ENCODE assay signal across 17 cellular contexts in genomic region chr2:36706451-36706850, GRCh38. TPM values are rescaled to one million over a fixed set of nuclear protein-coding genes. Genes with fewer than 3 reads are reported as not detected.
DNase-seq lines count a peak whose midpoint lies in the region; ATAC-seq and TF ChIP-seq lines count a peak whose summit lies in the region.
"Had no signal": no experiment of that assay in that cellular context is flagged by ENCODE, and none has a peak within 500 bp of the region (broad histone marks: within the 10 kb centered on the region; RNA-seq: fewer than 3 reads in every experiment).

No MANE protein-coding gene starts in this region.

- RAD21 ChIA-PET in HCT116 (lab: Charles Lee; ENCODE audit: low non-redundant PET in 1 of 2, low total read pairs in 2 of 2, uncharacterized antibody in 2 of 2, unreplicated experiment in 2 of 2), result no interaction called here

- H3K27me3 Mint-ChIP-seq in chondrocyte (ENCODE audit: low read depth), result no peaks in the 10 kb centered on the region
- H3K27me3 Mint-ChIP-seq in nephron (ENCODE audit: low read depth), result peaks cover 13% of the 10 kb centered on the region

- no peaks in the 10 kb centered on the region for H4K20me1 ChIP-seq in HCT116 (ENCODE audit: insufficient read depth)

- H3K9me3 ChIP-seq in A673 (ENCODE audit: low read depth, low read length, poor library complexity, severe bottlenecking) (peaks cover 7% of the 10 kb centered on the region), HCT116 (ENCODE audit: control insufficient read depth in 1 of 2, insufficient read depth in 1 of 2, low read depth in 1 of 2, low read length in 2 of 2) (0 out of 4 replicates have a peak, but pooled peaks cover 0 to 3% of the 10 kb centered on the region in 2 experiments), breast epithelium (peaks cover 6 to 9% of the 10 kb centered on the region in 2 donors)

- H3K36me3 ChIP-seq in A673 (ENCODE audit: insufficient read depth, low read length, poor library complexity, severe bottlenecking), result no peaks in the 10 kb centered on the region
- H3K36me3 ChIP-seq in HCT116 (ENCODE audit: control insufficient read depth in 1 of 2, insufficient read depth in 2 of 2, low read length in 2 of 2), result no peaks in the 10 kb centered on the region
- H3K36me3 ChIP-seq in breast epithelium, result no peaks in the 10 kb centered on the region

- H3K4me3 Mint-ChIP-seq in chondrocyte (ENCODE audit: unreplicated experiment) (no peak overlapping the region), nephron (no peak overlapping the region)
- H3K4me3 Mint-ChIP-seq: nephron progenitor cell; stimulated activated effector memory CD8-positive, alpha-beta T cell treated with anti-CD3 and anti-CD28 coated beads, Interleukin-12 subunit alpha, Interleukin-12 subunit beta, amount 100 ng/mL, for 72 hours had no signal

- CTCF ChIA-PET in A673 (lab: Charles Lee) (no interaction called here), HCT116 (lab: Charles Lee) (no interaction called here)

- POLR2A ChIA-PET in A673 (lab: Charles Lee; ENCODE audit: low non-redundant PET) (no interaction called here), HCT116 (lab: Charles Lee) (no interaction called here)

- H3K9me2 ChIP-seq in HCT116 (ENCODE audit: insufficient read depth), result no peaks in the 10 kb centered on the region

- intact Hi-C loops in A673 (cut with micrococcal nuclease; ENCODE audit: unreplicated experiment), result no loop called here
- intact Hi-C loops in HCT116 (cut with micrococcal nuclease), result no loop called here
- intact Hi-C loops in breast epithelium (cut with DNase I; ENCODE audit: low total_unique reads), result no loop called here

- no peaks in the 10 kb centered on the region for H3K27me3 ChIP-seq in A673 (replicated peaks; ENCODE audit: insufficient read depth, low read depth, low read length, poor library complexity)
- H3K27me3 ChIP-seq in HCT116 (ENCODE audit: insufficient read depth, low read length), result no peaks in the 10 kb centered on the region
- H3K27me3 ChIP-seq in breast epithelium, result no peaks in the 10 kb centered on the region
- H3K27me3 ChIP-seq: hepatocyte had no signal

- H3K9ac ChIP-seq in HCT116 (ENCODE audit: low read length), result no peak overlapping the region

- TF ChIP-seq CTCF in A673 (conservative IDR thresholded peaks at IDR 0.05; ENCODE audit: low read depth, low read length) (no peak), HCT116 (IDR thresholded peaks at IDR 0.05 in 2 of 3, conservative IDR thresholded peaks at IDR 0.05 in 1 of 3; ENCODE audit: borderline replicate concordance in 1 of 3, insufficient read depth in 1 of 3, low read depth in 2 of 3, low read length in 2 of 3) (no peak), chondrocyte (IDR thresholded peaks at IDR 0.05) (no peak), nephron (IDR thresholded peaks at IDR 0.05; ENCODE audit: unreplicated experiment in 3 of 3) (no peak), breast epithelium (IDR thresholded peaks at IDR 0.05) (no peak)

- ATAC-seq in HCT116 (no peak), GM19397 (IDR thresholded peaks at IDR 0.05; ENCODE audit: unreplicated experiment) (no peak), HG02610 (IDR thresholded peaks at IDR 0.05; ENCODE audit: unreplicated experiment) (no peak)
- ATAC-seq: stimulated activated effector memory CD8-positive, alpha-beta T cell treated with anti-CD3 and anti-CD28 coated beads, Interleukin-12 subunit alpha, Interleukin-12 subunit beta, amount 100 ng/mL, for 72 hours had no signal

- H3K27ac Mint-ChIP-seq in chondrocyte (ENCODE audit: unreplicated experiment) (peak overlapping the region; percentile 92), nephron (peak overlapping the region in 2 of 3 experiments; percentile 20 to 74)
- H3K27ac Mint-ChIP-seq: nephron progenitor cell; stimulated activated effector memory CD8-positive, alpha-beta T cell treated with anti-CD3 and anti-CD28 coated beads, Interleukin-12 subunit alpha, Interleukin-12 subunit beta, amount 100 ng/mL, for 72 hours had no signal

- TF ChIP-seq POLR2A in HCT116 (IDR thresholded peaks at IDR 0.05; ENCODE audit: borderline replicate concordance, extremely low read depth, insufficient read depth, insufficient read length) (no peak), breast epithelium (IDR thresholded peaks at IDR 0.05) (no peak)

- H3K27ac ChIP-seq in A673 (ENCODE audit: low read depth, low read length, poor library complexity, severe bottlenecking) (no peak overlapping the region), HCT116 (ENCODE audit: low read depth, low read length) (no peak overlapping the region), breast epithelium (peak overlapping the region in 1 of 2 donors; percentile 52)
- H3K27ac ChIP-seq: dorsolateral prefrontal cortex had no signal

- H3K4me1 Mint-ChIP-seq in chondrocyte (ENCODE audit: low read depth) (peaks cover 46% of the 10 kb centered on the region), nephron (peaks cover 29% of the 10 kb centered on the region)
- H3K4me1 Mint-ChIP-seq: stimulated activated effector memory CD8-positive, alpha-beta T cell treated with anti-CD3 and anti-CD28 coated beads, Interleukin-12 subunit alpha, Interleukin-12 subunit beta, amount 100 ng/mL, for 72 hours had no signal

- H3K4me3 ChIP-seq in A673 (ENCODE audit: low read depth, low read length, poor library complexity, severe bottlenecking) (no peak overlapping the region), HCT116 (replicated peaks in 1 of 2; ENCODE audit: low read depth in 1 of 2, low read length in 2 of 2) (no peak overlapping the region), breast epithelium (no peak overlapping the region)
- H3K4me3 ChIP-seq: dorsolateral prefrontal cortex, hepatocyte had no signal

- DNase-seq in A673 (ENCODE audit: low spot score), result peak; percentile 19
- DNase-seq in HCT116 (ENCODE audit: low read depth, low spot score), result no peak
- no peak for DNase-seq in chondrocyte (ENCODE audit: low spot score)
- DNase-seq in middle frontal gyrus (ENCODE audit: extremely low spot score, low spot score), result no peak
- no peak for DNase-seq in breast epithelium (ENCODE audit: low spot score in 2 of 2)
- DNase-seq: activated effector memory CD4-positive, alpha-beta T cell treated with Interleukin-2 at 50 U/mL for 16 hours; DND-41; dorsolateral prefrontal cortex; erythroblast; KBM-7; NCI-H1092; nephron progenitor cell had no signal

- H3K9me3 Mint-ChIP-seq in chondrocyte (ENCODE audit: low read depth) (peaks cover 8% of the 10 kb centered on the region), nephron (peaks cover 12% of the 10 kb centered on the region)
- H3K9me3 Mint-ChIP-seq: stimulated activated effector memory CD8-positive, alpha-beta T cell treated with anti-CD3 and anti-CD28 coated beads, Interleukin-12 subunit alpha, Interleukin-12 subunit beta, amount 100 ng/mL, for 72 hours had no signal

- no peaks in the 10 kb centered on the region for H3K79me2 ChIP-seq in HCT116 (ENCODE audit: insufficient read depth, low read length)
- H3K79me2 ChIP-seq: hepatocyte had no signal

- H3K36me3 Mint-ChIP-seq in chondrocyte (ENCODE audit: low read depth) (peaks cover 3% of the 10 kb centered on the region), nephron (ENCODE audit: low read depth) (no peaks in the 10 kb centered on the region)
- H3K36me3 Mint-ChIP-seq: stimulated activated effector memory CD8-positive, alpha-beta T cell treated with anti-CD3 and anti-CD28 coated beads, Interleukin-12 subunit alpha, Interleukin-12 subunit beta, amount 100 ng/mL, for 72 hours had no signal

- H3K4me1 ChIP-seq in A673 (ENCODE audit: insufficient read depth, low read length, poor library complexity, severe bottlenecking) (peaks cover 19% of the 10 kb centered on the region), HCT116 (ENCODE audit: control insufficient read depth in 1 of 2, insufficient read depth in 2 of 2, low read length in 2 of 2) (no peaks in the 10 kb centered on the region), breast epithelium (peaks cover 0 to 3% of the 10 kb centered on the region in 2 donors)

- peak overlapping the region; percentile 5 for H2AFZ ChIP-seq in HCT116 (ENCODE audit: low read depth, low read length, poor library complexity, severe bottlenecking)
- H2AFZ ChIP-seq: hepatocyte had no signal

- TF ChIP-seq RAD21 in HCT116 (IDR thresholded peaks at IDR 0.05; ENCODE audit: low read depth), result no peak

- H3K4me2 ChIP-seq in HCT116 (ENCODE audit: low read length), result no peak overlapping the region
- H3K4me2 ChIP-seq: hepatocyte had no signal

- BruUV-seq in A673 (replicated peaks; lab: Mats Ljungman, UMichigan), result no TSS peak
- no TSS peak for BruUV-seq in HCT116 (replicated peaks; lab: Mats Ljungman, UMichigan)

TF ChIP-seq in HCT116, 20 proteins besides CTCF, POLR2A, EP300 and RAD21:
- TF ChIP-seq SP1 (IDR thresholded peaks at IDR 0.05; ENCODE audit: low read depth) (no peak), ZFX (IDR thresholded peaks at IDR 0.05) (no peak), ZNF274 (IDR thresholded peaks at IDR 0.05; ENCODE audit: low read depth, low read length) (no peak), CEBPB (IDR thresholded peaks at IDR 0.05; ENCODE audit: low read depth) (no peak), CBX3 (IDR thresholded peaks at IDR 0.05; ENCODE audit: low read depth) (no peak), JUND (IDR thresholded peaks at IDR 0.05) (no peak), EGR1 (IDR thresholded peaks at IDR 0.05; ENCODE audit: low read depth) (no peak), POLR2AphosphoS5 (IDR thresholded peaks at IDR 0.05; ENCODE audit: low read depth, low read length) (no peak), ELF1 (IDR thresholded peaks at IDR 0.05; ENCODE audit: borderline replicate concordance, low read depth) (no peak)

RNA-seq across cellular contexts. Expression of gene VIT, which starts 9.9 kb away (rescaled TPM):
- not detected in 2 replicates for total RNA-seq in A673 (2021)
- total RNA-seq in HCT116 (2021; ENCODE audit: unreplicated experiment), result not detected
- polyA plus RNA-seq in HCT116 (2012), result not detected in 2 replicates
- total RNA-seq in chondrocyte, result 0.15 to 2.6 TPM in 2 of 3 replicates, not detected in the other
- total RNA-seq in breast epithelium, result 100 to 1,000 TPM in 1 of 3 donors, 1 to 10 TPM in 2; 7.9 to 136 (median 9.2) TPM
